15 cellular contexts compared by ENCODE assay signal in genomic region chr4:159271857-159272256, GRCh38.
DNase-seq lines count a peak whose midpoint lies in the region; ATAC-seq and TF ChIP-seq lines count a peak whose summit lies in the region.
"Had no signal": no experiment of that assay in that cellular context is flagged by ENCODE, and none has a peak within 500 bp of the region (broad histone marks: within the 10 kb centered on the region; RNA-seq: fewer than 3 reads in every experiment).

No MANE protein-coding gene starts in this region.

- TF ChIP-seq CTCF in left ventricle myocardium inferior (IDR thresholded peaks at IDR 0.05; ENCODE audit: borderline replicate concordance) = no peak

- H3K36me3 ChIP-seq in left ventricle myocardium inferior = no peaks in the 10 kb centered on the region
- H3K36me3 ChIP-seq in subcutaneous abdominal adipose tissue (ENCODE audit: control insufficient read depth in 5 of 5, insufficient read depth in 5 of 5, low read length in 5 of 5) = no peaks in the 10 kb centered on the region
- H3K36me3 ChIP-seq: brain microvascular endothelial cell had no signal

- intact Hi-C loops in left ventricle myocardium inferior (cut with micrococcal nuclease) = no loop called here

- peaks cover 3% of the 10 kb centered on the region for H3K36me3 Mint-ChIP-seq in activated T-cell treated with anti-CD3 and anti-CD28 coated beads, Interleukin-2, amount 50 U/mL, for 24 hours (ENCODE audit: low read depth)
- no peaks in the 10 kb centered on the region for H3K36me3 Mint-ChIP-seq in activated T-cell treated with anti-CD3 and anti-CD28 coated beads, Interleukin-2, amount 50 U/mL, for 72 hours (ENCODE audit: insufficient read depth in 2 of 2)
- no peaks in the 10 kb centered on the region for H3K36me3 Mint-ChIP-seq in activated naive CD4-positive, alpha-beta T cell treated with anti-CD3 and anti-CD28 coated beads, Interleukin-2, amount 50 U/mL, for 72 hours

- H3K4me3 ChIP-seq in left ventricle myocardium inferior (no peak overlapping the region), subcutaneous abdominal adipose tissue (ENCODE audit: low read depth in 1 of 5, low read length in 5 of 5) (no peak overlapping the region)
- H3K4me3 ChIP-seq: SJSA1, skin epidermis had no signal

- no peaks in the 10 kb centered on the region for H3K9me3 Mint-ChIP-seq in activated T-cell treated with anti-CD3 and anti-CD28 coated beads, Interleukin-2, amount 50 U/mL, for 24 hours
- H3K9me3 Mint-ChIP-seq in activated T-cell treated with anti-CD3 and anti-CD28 coated beads, Interleukin-2, amount 50 U/mL, for 72 hours = no peaks in the 10 kb centered on the region
- no peaks in the 10 kb centered on the region for H3K9me3 Mint-ChIP-seq in activated naive CD4-positive, alpha-beta T cell treated with anti-CD3 and anti-CD28 coated beads, Interleukin-2, amount 50 U/mL, for 72 hours

- no peaks in the 10 kb centered on the region for H3K27me3 Mint-ChIP-seq in activated T-cell treated with anti-CD3 and anti-CD28 coated beads, Interleukin-2, amount 50 U/mL, for 24 hours
- no peaks in the 10 kb centered on the region for H3K27me3 Mint-ChIP-seq in activated T-cell treated with anti-CD3 and anti-CD28 coated beads, Interleukin-2, amount 50 U/mL, for 72 hours (ENCODE audit: low read depth)

- peaks cover 14% of the 10 kb centered on the region for H3K4me1 Mint-ChIP-seq in activated T-cell treated with anti-CD3 and anti-CD28 coated beads, Interleukin-2, amount 50 U/mL, for 24 hours (ENCODE audit: low read depth)
- peaks cover 5% of the 10 kb centered on the region for H3K4me1 Mint-ChIP-seq in activated T-cell treated with anti-CD3 and anti-CD28 coated beads, Interleukin-2, amount 50 U/mL, for 72 hours (ENCODE audit: low read depth)

- peak overlapping the region; percentile 5 for H3K27ac Mint-ChIP-seq in activated T-cell treated with anti-CD3 and anti-CD28 coated beads, Interleukin-2, amount 50 U/mL, for 24 hours
- no peak overlapping the region for H3K27ac Mint-ChIP-seq in activated T-cell treated with anti-CD3 and anti-CD28 coated beads, Interleukin-2, amount 50 U/mL, for 72 hours
- H3K27ac Mint-ChIP-seq in activated naive CD4-positive, alpha-beta T cell treated with anti-CD3 and anti-CD28 coated beads, Interleukin-2, amount 50 U/mL, for 72 hours = no peak overlapping the region

- H3K27me3 ChIP-seq in left ventricle myocardium inferior (ENCODE audit: low read depth) = no peaks in the 10 kb centered on the region
- H3K27me3 ChIP-seq in subcutaneous abdominal adipose tissue (ENCODE audit: control insufficient read depth in 5 of 5, insufficient read depth in 4 of 5, low read length in 5 of 5) = no peaks in the 10 kb centered on the region
- H3K27me3 ChIP-seq: brain microvascular endothelial cell, SJSA1 had no signal

- peak overlapping the region; percentile 58 for H3K27ac ChIP-seq in left ventricle myocardium inferior (replicated peaks)
- peak overlapping the region; percentile 40 for H3K27ac ChIP-seq in subcutaneous abdominal adipose tissue (ENCODE audit: low read depth, low read length)
- H3K27ac ChIP-seq: brain microvascular endothelial cell, HL-60, SJSA1, VCaP had no signal

- no peak for ATAC-seq in activated T-cell treated with anti-CD3 and anti-CD28 coated beads, Interleukin-2, amount 50 U/mL, for 72 hours (replicated peaks in 1 of 2)
- no peak for ATAC-seq in activated naive CD4-positive, alpha-beta T cell treated with anti-CD3 and anti-CD28 coated beads, Interleukin-2, amount 50 U/mL, for 72 hours
- no peak for ATAC-seq in GM21360 (IDR thresholded peaks at IDR 0.05; ENCODE audit: unreplicated experiment)

- H3K9ac ChIP-seq in subcutaneous abdominal adipose tissue (ENCODE audit: low read length in 5 of 5) = no peak overlapping the region

- no peak overlapping the region for H3K4me3 Mint-ChIP-seq in activated T-cell treated with anti-CD3 and anti-CD28 coated beads, Interleukin-2, amount 50 U/mL, for 24 hours
- H3K4me3 Mint-ChIP-seq in activated T-cell treated with anti-CD3 and anti-CD28 coated beads, Interleukin-2, amount 50 U/mL, for 72 hours = no peak overlapping the region

- DNase-seq in activated T-cell treated with anti-CD3 and anti-CD28 coated beads, Interleukin-2, amount 50 U/mL, for 24 hours = no peak
- DNase-seq in activated T-cell treated with anti-CD3 and anti-CD28 coated beads, Interleukin-2, amount 50 U/mL, for 72 hours = no peak
- peak; percentile 34 for DNase-seq in UCSD-AML1 (lab: John Stamatoyannopoulos, UW; ENCODE audit: unreplicated experiment)
- no peak for DNase-seq in left ventricle myocardium inferior
- DNase-seq in activated naive CD4-positive, alpha-beta T cell treated with anti-CD3 and anti-CD28 coated beads, Interleukin-2, amount 50 U/mL, for 72 hours (ENCODE audit: low spot score in 2 of 2) = no peak
- no peak for DNase-seq in activated CD8-positive, alpha-beta memory T cell treated with anti-CD3 and anti-CD28 coated beads for 24 hours
- DNase-seq: activated naive CD4-positive, alpha-beta T cell treated with Interleukin-2 at 50 U/mL for 16 hours; brain microvascular endothelial cell; NCI-H2081 treated with DMSO at 0.1 percent for 48 hours had no signal

- H3K4me1 ChIP-seq in left ventricle myocardium inferior (peaks cover 95% of the 10 kb centered on the region), subcutaneous abdominal adipose tissue (ENCODE audit: control insufficient read depth in 5 of 5, insufficient read depth in 5 of 5, low read length in 5 of 5) (peaks cover 1 to 56% (median 49%) of the 10 kb centered on the region in 5 donors)

- no peaks in the 10 kb centered on the region for H3K9me3 ChIP-seq in left ventricle myocardium inferior (replicated peaks)
- no peaks in the 10 kb centered on the region for H3K9me3 ChIP-seq in subcutaneous abdominal adipose tissue (ENCODE audit: control insufficient read depth in 5 of 5, low read length in 5 of 5)
- H3K9me3 ChIP-seq: SJSA1 had no signal
